ENCODE assay signal across 1 cellular context in genomic region chr10:3366043-3366442, GRCh38.
TF ChIP-seq lines count a peak whose summit lies in the region.

No MANE protein-coding gene starts in this region.

TF ChIP-seq in endothelial cell of umbilical vein, 7 proteins besides CTCF, POLR2A, EP300 and RAD21 (continued from another document):
- no peak for TF ChIP-seq MYC (IDR thresholded peaks at IDR 0.05; ENCODE audit: low read depth, low read length)
